Comparison of ENCODE assay signal across 17 cellular contexts in genomic region chr6:14442250-14442649, GRCh38.
DNase-seq lines count a peak whose midpoint lies in the region; ATAC-seq and TF ChIP-seq lines count a peak whose summit lies in the region.
"Had no signal": no experiment of that assay in that cellular context is flagged by ENCODE, and none has a peak within 500 bp of the region (broad histone marks: within the 10 kb centered on the region; RNA-seq: fewer than 3 reads in every experiment).

No MANE protein-coding gene starts in this region.

- intact Hi-C loops in CD14-positive monocyte (cut with micrococcal nuclease): no loop called here
- intact Hi-C loops in CD4-positive, alpha-beta T cell (cut with DNase I, micrococcal nuclease): no loop called here

- TF ChIP-seq EP300 in suprapubic skin (IDR thresholded peaks at IDR 0.05): no peak

- H3K4me3 Mint-ChIP-seq in CD14-positive monocyte (peak overlapping the region in 1 of 2 donors; percentile 63), brain (no peak overlapping the region), memory B cell (no peak overlapping the region)
- no peak overlapping the region for H3K4me3 Mint-ChIP-seq in CD4-positive, alpha-beta T cell
- H3K4me3 Mint-ChIP-seq: CD8-positive, alpha-beta T cell; nephron progenitor cell; stimulated activated naive CD8-positive, alpha-beta T cell treated with anti-CD3 and anti-CD28 coated beads, Interleukin-15, Interleukin-2, amounts not matched to agents 100 ng/mL and 50 ng/mL, for 24 hours had no signal

- CTCF ChIA-PET in CD4-positive, alpha-beta T cell (lab: Charles Lee): no interaction called here

- DNase-seq in CD14-positive monocyte (ENCODE audit: low spot score) (peak; percentile 61), NCI-H2227 treated with DMSO at 0.1 percent for 48 hours (lab: John Stamatoyannopoulos, UW) (peak; percentile 46), memory B cell (ENCODE audit: low spot score in 2 of 2) (no peak), SHP77 (lab: John Stamatoyannopoulos, UW) (no peak), suprapubic skin (ENCODE audit: low spot score in 2 of 2) (no peak), NCI-H2081 treated with DMSO at 0.1 percent for 48 hours (lab: John Stamatoyannopoulos, UW) (no peak)
- no peak for DNase-seq in CD4-positive, alpha-beta T cell
- DNase-seq: activated gamma-delta T cell; CD8-positive, alpha-beta T cell; foreskin keratinocyte; mammary epithelial cell; NCI-H1694; nephron progenitor cell; stimulated activated CD4-positive, alpha-beta T cell treated with anti-CD3 and anti-CD28 coated beads, Interleukin-15, amount 100 ng/mL, for 24 hours had no signal

- no peaks in the 10 kb centered on the region for H3K9me3 ChIP-seq in suprapubic skin
- H3K9me3 ChIP-seq in CD4-positive, alpha-beta T cell (ENCODE audit: control insufficient read depth, low read length): no peaks in the 10 kb centered on the region
- H3K9me3 ChIP-seq: vagina had no signal

- H3K9me3 Mint-ChIP-seq in CD14-positive monocyte (no peaks in the 10 kb centered on the region), brain (peaks cover 0 to 10% (median 3%) of the 10 kb centered on the region in 5 experiments), memory B cell (no peaks in the 10 kb centered on the region)
- no peaks in the 10 kb centered on the region for H3K9me3 Mint-ChIP-seq in CD4-positive, alpha-beta T cell
- H3K9me3 Mint-ChIP-seq: CD8-positive, alpha-beta T cell; stimulated activated naive CD8-positive, alpha-beta T cell treated with anti-CD3 and anti-CD28 coated beads, Interleukin-15, Interleukin-2, amounts not matched to agents 100 ng/mL and 50 ng/mL, for 24 hours had no signal

- POLR2A ChIA-PET in CD4-positive, alpha-beta T cell (lab: Charles Lee): interaction anchor here (0.6 kb wide), 1 partner anchor 560 kb away, joined by 3 read pairs; no protein-coding TSS in a partner anchor

- H3K27me3 Mint-ChIP-seq in CD14-positive monocyte (ENCODE audit: low read depth in 3 of 3) (peaks cover 7 to 9% (median 7%) of the 10 kb centered on the region in 3 donors), brain (peaks cover 25% of the 10 kb centered on the region), memory B cell (no peaks in the 10 kb centered on the region)
- H3K27me3 Mint-ChIP-seq in CD4-positive, alpha-beta T cell: no peaks in the 10 kb centered on the region
- H3K27me3 Mint-ChIP-seq: stimulated activated naive CD8-positive, alpha-beta T cell treated with anti-CD3 and anti-CD28 coated beads, Interleukin-15, Interleukin-2, amounts not matched to agents 100 ng/mL and 50 ng/mL, for 24 hours had no signal

- H3K27me3 ChIP-seq in suprapubic skin: no peaks in the 10 kb centered on the region
- no peaks in the 10 kb centered on the region for H3K27me3 ChIP-seq in CD4-positive, alpha-beta T cell (ENCODE audit: control insufficient read depth, insufficient read depth, low read length)
- H3K27me3 ChIP-seq: foreskin keratinocyte, vagina had no signal

- no peak overlapping the region for H3K4me3 ChIP-seq in suprapubic skin
- H3K4me3 ChIP-seq: vagina had no signal

- H3K4me1 ChIP-seq in suprapubic skin: peaks cover 20% of the 10 kb centered on the region
- H3K4me1 ChIP-seq: foreskin keratinocyte had no signal

- H3K4me1 Mint-ChIP-seq in CD14-positive monocyte (peaks cover 12% of the 10 kb centered on the region), brain (peaks cover 50% of the 10 kb centered on the region), memory B cell (peaks cover 9% of the 10 kb centered on the region)
- peaks cover 10% of the 10 kb centered on the region for H3K4me1 Mint-ChIP-seq in CD4-positive, alpha-beta T cell (ENCODE audit: low read depth)

- TF ChIP-seq CTCF in CD14-positive monocyte (IDR thresholded peaks at IDR 0.05): no peak
- no peak for TF ChIP-seq CTCF in brain (conservative IDR thresholded peaks at IDR 0.05)
- no peak for TF ChIP-seq CTCF in suprapubic skin (IDR thresholded peaks at IDR 0.05)
- TF ChIP-seq CTCF in CD4-positive, alpha-beta T cell (IDR thresholded peaks at IDR 0.05): no peak

- 97% methylated on average over 11 of the region's 11 CpGs for WGBS in suprapubic skin

- peak; percentile 53 for ATAC-seq in memory B cell (ENCODE audit: low read depth)
- ATAC-seq in CD4-positive, alpha-beta T cell (ENCODE audit: poor library complexity): no peak
- ATAC-seq: CD8-positive, alpha-beta T cell; foreskin keratinocyte had no signal

- no peak for TF ChIP-seq POLR2A in suprapubic skin (IDR thresholded peaks at IDR 0.05)

- H3K27ac Mint-ChIP-seq in CD14-positive monocyte: no peak overlapping the region
- peak overlapping the region in 4 of 5 experiments; percentile 35 to 85 (median 79) for H3K27ac Mint-ChIP-seq in brain
- H3K27ac Mint-ChIP-seq in memory B cell: no peak overlapping the region
- no peak overlapping the region for H3K27ac Mint-ChIP-seq in CD4-positive, alpha-beta T cell
- H3K27ac Mint-ChIP-seq: CD8-positive, alpha-beta T cell; nephron progenitor cell; stimulated activated naive CD8-positive, alpha-beta T cell treated with anti-CD3 and anti-CD28 coated beads, Interleukin-15, Interleukin-2, amounts not matched to agents 100 ng/mL and 50 ng/mL, for 24 hours had no signal

- H3K36me3 Mint-ChIP-seq in CD14-positive monocyte: no peaks in the 10 kb centered on the region
- H3K36me3 Mint-ChIP-seq in brain: no peaks in the 10 kb centered on the region
- peaks cover 4% of the 10 kb centered on the region for H3K36me3 Mint-ChIP-seq in memory B cell
- H3K36me3 Mint-ChIP-seq in CD4-positive, alpha-beta T cell (ENCODE audit: low read depth): no peaks in the 10 kb centered on the region
- H3K36me3 Mint-ChIP-seq: CD8-positive, alpha-beta T cell had no signal

- H3K27ac ChIP-seq in suprapubic skin: no peak overlapping the region
- H3K27ac ChIP-seq in CD4-positive, alpha-beta T cell (ENCODE audit: low read depth, low read length): no peak overlapping the region
- H3K27ac ChIP-seq: foreskin keratinocyte had no signal

- H3K36me3 ChIP-seq in suprapubic skin: no peaks in the 10 kb centered on the region
- H3K36me3 ChIP-seq: vagina had no signal

Comparison
In these comparisons a context has a peak if more than half of its experiments do, and no peak if none do; other contexts are left out.
1. DNase-seq: peak in CD14-positive monocyte (single experiment) and NCI-H2227 treated with DMSO at 0.1 percent for 48 hours (single experiment); none in memory B cell (0 of 2), SHP77 (0 of 2), suprapubic skin (0 of 2), NCI-H2081 treated with DMSO at 0.1 percent for 48 hours (single experiment) and CD4-positive, alpha-beta T cell (0 of 10).
2. H3K27ac Mint-ChIP-seq: peak in brain (4 of 5); none in CD14-positive monocyte (0 of 7), memory B cell (single experiment) and CD4-positive, alpha-beta T cell (single experiment).